ENCODE assay signal across 8 cellular contexts in genomic region chr3:44509393-44509921, GRCh38. TPM values are rescaled to one million over a fixed set of nuclear protein-coding genes. Genes with fewer than 3 reads are reported as not detected.
DNase-seq lines count a peak whose midpoint lies in the region; ATAC-seq, FAIRE-seq and TF ChIP-seq lines count a peak whose summit lies in the region.

No MANE protein-coding gene starts in this region.

- H3K9me3 ChIP-seq in A549 (peaks cover 26% of the 10 kb centered on the region; the same call in 2 of the 3 replicates), trophoblast cell (ENCODE audit: insufficient read depth, low read depth, low read length) (no peaks in the 10 kb centered on the region)

- H3K4me3 Mint-ChIP-seq in T-helper 1 cell treated with Interleukin-12 subunit alpha and Interleukin-12 subunit beta and Interleukin-4 antibody, amounts not matched to agents 30 μg/mL and 1 μg/mL, for 36 hours, result peak overlapping the region; percentile 96

- no peak overlapping the region for H4K12ac ChIP-seq in trophoblast cell (ENCODE audit: low read depth, low read length)

- CTCF ChIA-PET in A549 (lab: Yijun Ruan, JAX), result no interaction called here

- peaks cover 5% of the 10 kb centered on the region for H3K79me2 ChIP-seq in trophoblast cell (ENCODE audit: control insufficient read depth, insufficient read depth, low read length, poor library complexity)

- peak overlapping the region; percentile 99 for H3K4ac ChIP-seq in trophoblast cell (ENCODE audit: low read depth, low read length)

- H3K79me1 ChIP-seq in trophoblast cell (ENCODE audit: low read length), result peaks cover 5% of the 10 kb centered on the region

- 53% methylated on average over 2 of the region's 2 CpGs for WGBS in A549 (ENCODE audit: missing lambda C conversion rate)
- no CpG with 5 or more reads among the region's 2 CpGs for WGBS in trophoblast cell (ENCODE audit: extremely low coverage, insufficient coverage, insufficient read length)

- peak overlapping the region; percentile 70 for H3K4me2 ChIP-seq in A549
- peak overlapping the region; percentile 80 for H3K4me2 ChIP-seq in trophoblast cell (ENCODE audit: low read length)

- no peak overlapping the region for H3K23ac ChIP-seq in trophoblast cell (ENCODE audit: low read length)

- POLR2A ChIA-PET in A549 (lab: Yijun Ruan, JAX), result no interaction called here

- peak overlapping the region; percentile 82 for H2AK5ac ChIP-seq in trophoblast cell (ENCODE audit: low read length)

- H3K4me1 ChIP-seq in A549, result 0 out of 3 replicates have a peak, but pooled peaks cover 3% of the 10 kb centered on the region
- peaks cover 6 to 9% of the 10 kb centered on the region in 2 experiments for H3K4me1 ChIP-seq in trophoblast cell (ENCODE audit: control insufficient read depth in 1 of 2, insufficient read depth in 2 of 2, low read length in 2 of 2)

- H3K36me3 Mint-ChIP-seq in T-helper 1 cell treated with Interleukin-12 subunit alpha and Interleukin-12 subunit beta and Interleukin-4 antibody, amounts not matched to agents 30 μg/mL and 1 μg/mL, for 36 hours (ENCODE audit: low read depth), result peaks cover 25% of the 10 kb centered on the region

- H3K9ac ChIP-seq in trophoblast cell (ENCODE audit: low read length), result no peak overlapping the region

- TF ChIP-seq CTCF in A549 (IDR thresholded peaks at IDR 0.05) (no peak), fibroblast of villous mesenchyme (IDR thresholded peaks at IDR 0.05; ENCODE audit: insufficient read depth, low read depth, low read length) (no peak)

- TF ChIP-seq RAD21 in A549 (conservative IDR thresholded peaks at IDR 0.05 in 1 of 2, IDR thresholded peaks at IDR 0.05 in 1 of 2), result no peak

- H3K27me3 ChIP-seq in trophoblast cell (ENCODE audit: insufficient read depth, low read length), result no peaks in the 10 kb centered on the region

- peak overlapping the region; percentile 95 for H3K4me3 ChIP-seq in A549
- H3K4me3 ChIP-seq in fibroblast of villous mesenchyme (ENCODE audit: low read depth, low read length), result peak overlapping the region; percentile 91
- H3K4me3 ChIP-seq in trophoblast cell (ENCODE audit: low read depth, low read length), result no peak overlapping the region

- peak overlapping the region; percentile 37 for H4K8ac ChIP-seq in trophoblast cell (ENCODE audit: low read depth, low read length)

- peak; percentile 21 to 49; a peak in 4 of 6 replicates for ATAC-seq in A549
- peak; percentile 10 for ATAC-seq in GM21447 (IDR thresholded peaks at IDR 0.05; ENCODE audit: unreplicated experiment)

- peak overlapping the region in 1 of 2 experiments; percentile 98; a peak in 2 of 6 replicates for H3K27ac ChIP-seq in A549
- H3K27ac ChIP-seq in trophoblast cell (ENCODE audit: low read depth, low read length), result no peak overlapping the region

- H2BK120ac ChIP-seq in trophoblast cell (ENCODE audit: insufficient read depth, low read length, poor library complexity), result peak overlapping the region; percentile 62

- no peak overlapping the region for H2BK12ac ChIP-seq in trophoblast cell (ENCODE audit: low read length)

- no peaks in the 10 kb centered on the region for H3K36me3 ChIP-seq in trophoblast cell (ENCODE audit: control insufficient read depth in 1 of 2, insufficient read depth in 2 of 2, low read length in 2 of 2)

- H3K4me1 Mint-ChIP-seq in T-helper 1 cell treated with Interleukin-12 subunit alpha and Interleukin-12 subunit beta and Interleukin-4 antibody, amounts not matched to agents 30 μg/mL and 1 μg/mL, for 36 hours (ENCODE audit: low read depth), result peaks cover 28% of the 10 kb centered on the region

- peak in 1 of 2 experiments; percentile 3 for DNase-seq in A549 (ENCODE audit: low read depth in 1 of 2, low spot score in 1 of 2)
- DNase-seq in fibroblast of villous mesenchyme (ENCODE audit: low read depth), result no peak
- no peak for DNase-seq in trophoblast cell
- DNase-seq in NCI-H524 (lab: John Stamatoyannopoulos, UW), result no peak
- no peak for DNase-seq in stimulated activated CD8-positive, alpha-beta memory T cell treated with anti-CD3 and anti-CD28 coated beads, Interleukin-4, amount 100 ng/mL, for 48 hours
- no peak for DNase-seq in amygdala (lab: John Stamatoyannopoulos, UW)

- peak overlapping the region; percentile 52 for H3K18ac ChIP-seq in trophoblast cell (ENCODE audit: low read length)

- TF ChIP-seq POLR2A in A549 (IDR thresholded peaks at IDR 0.05; ENCODE audit: low read length), result no peak

- H3K14ac ChIP-seq in trophoblast cell (ENCODE audit: low read length), result no peak overlapping the region

- H3K27me3 Mint-ChIP-seq in T-helper 1 cell treated with Interleukin-12 subunit alpha and Interleukin-12 subunit beta and Interleukin-4 antibody, amounts not matched to agents 30 μg/mL and 1 μg/mL, for 36 hours (ENCODE audit: low read depth), result no peaks in the 10 kb centered on the region

- no peak for TF ChIP-seq EP300 in A549 (IDR thresholded peaks at IDR 0.05)

- H2AFZ ChIP-seq in trophoblast cell (ENCODE audit: insufficient read depth, low read length, poor library complexity), result no peak overlapping the region

- FAIRE-seq in A549 (lab: Jason Lieb, UNC), result no peak

- no peak overlapping the region for H4K91ac ChIP-seq in trophoblast cell (ENCODE audit: low read depth, low read length)

- no peak overlapping the region for H2BK5ac ChIP-seq in trophoblast cell (ENCODE audit: low read depth, low read length, poor library complexity)

- H3K27ac Mint-ChIP-seq in T-helper 1 cell treated with Interleukin-12 subunit alpha and Interleukin-12 subunit beta and Interleukin-4 antibody, amounts not matched to agents 30 μg/mL and 1 μg/mL, for 36 hours, result peak overlapping the region; percentile 79

- peaks cover 18% of the 10 kb centered on the region for H3K9me3 Mint-ChIP-seq in T-helper 1 cell treated with Interleukin-12 subunit alpha and Interleukin-12 subunit beta and Interleukin-4 antibody, amounts not matched to agents 30 μg/mL and 1 μg/mL, for 36 hours

TF ChIP-seq in A549, 52 proteins besides CTCF, POLR2A, EP300 and RAD21 (continues in another document):
- no peak for TF ChIP-seq JUN (IDR thresholded peaks at IDR 0.05)
- TF ChIP-seq ZNF302 (CRISPR knock-in tag; IDR thresholded peaks at IDR 0.05), result no peak
- TF ChIP-seq NPAS2 (CRISPR knock-in tag; IDR thresholded peaks at IDR 0.05; ENCODE audit: borderline replicate concordance), result no peak
- TF ChIP-seq FOSB (CRISPR knock-in tag; IDR thresholded peaks at IDR 0.05), result no peak
- TF ChIP-seq ESRRA (IDR thresholded peaks at IDR 0.05; ENCODE audit: borderline replicate concordance, low read length), result no peak
- TF ChIP-seq NFE2L2 (conservative IDR thresholded peaks at IDR 0.05; ENCODE audit: low read length), result no peak
- no peak for TF ChIP-seq E2F6 (IDR thresholded peaks at IDR 0.05; ENCODE audit: borderline replicate concordance, low read depth)
- no peak for TF ChIP-seq CHD4 (IDR thresholded peaks at IDR 0.05; ENCODE audit: borderline replicate concordance)
- TF ChIP-seq, protein P1, sequence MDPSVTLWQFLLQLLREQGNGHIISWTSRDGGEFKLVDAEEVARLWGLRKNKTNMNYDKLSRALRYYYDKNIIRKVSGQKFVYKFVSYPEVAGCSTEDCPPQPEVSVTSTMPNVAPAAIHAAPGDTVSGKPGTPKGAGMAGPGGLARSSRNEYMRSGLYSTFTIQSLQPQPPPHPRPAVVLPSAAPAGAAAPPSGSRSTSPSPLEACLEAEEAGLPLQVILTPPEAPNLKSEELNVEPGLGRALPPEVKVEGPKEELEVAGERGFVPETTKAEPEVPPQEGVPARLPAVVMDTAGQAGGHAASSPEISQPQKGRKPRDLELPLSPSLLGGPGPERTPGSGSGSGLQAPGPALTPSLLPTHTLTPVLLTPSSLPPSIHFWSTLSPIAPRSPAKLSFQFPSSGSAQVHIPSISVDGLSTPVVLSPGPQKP (IDR thresholded peaks at IDR 0.05; ENCODE audit: low read depth, low read length), result no peak
- TF ChIP-seq MAZ (IDR thresholded peaks at IDR 0.05; ENCODE audit: borderline replicate concordance, low read depth, low read length), result no peak

RNA-seq across cellular contexts. Expression of gene ZNF445, which starts 32.0 kb away (rescaled TPM):
- 3.4 and 4.8 TPM in 2 replicates for polyA plus RNA-seq in A549 (2011; rRNA removed)
- polyA plus RNA-seq in A549 (2012; cell fraction: cytosol; rRNA removed), result 0.93 and 1.3 TPM in 2 replicates
- 2.7 and 3.7 TPM in 2 replicates for polyA plus RNA-seq in A549 (2012; cell fraction: nucleus; rRNA removed)
- polyA plus RNA-seq in A549 (2017; fragmentation: RNase III; extraction: RNeasy Plus Mini Kit Qiagen cat#74134 plus additional on column Dnase treatment), result 4.0 to 4.2 TPM (median 4.0 TPM) in 3 replicates
- 6.9 and 10.5 TPM in 2 replicates for polyA minus RNA-seq in A549 (2011; rRNA and poly(A)+ RNA removed)
- total RNA-seq in fibroblast of villous mesenchyme, result 9.0 and 9.5 TPM in 2 replicates
- 7.0 and 7.3 TPM in 2 replicates for polyA plus RNA-seq in trophoblast cell (2013)

RNA-seq across cellular contexts. Expression of gene ZKSCAN7, which starts 45.5 kb away (rescaled TPM):
- polyA plus RNA-seq in A549 (2011; rRNA removed) (not detected in 2 replicates), A549 (2017; fragmentation: RNase III; extraction: RNeasy Plus Mini Kit Qiagen cat#74134 plus additional on column Dnase treatment) (not detected in 3 replicates)
- not detected in 2 replicates for polyA plus RNA-seq in A549 (2012; cell fraction: cytosol; rRNA removed)
- not detected in 2 replicates for polyA plus RNA-seq in A549 (2012; cell fraction: nucleus; rRNA removed)
- polyA minus RNA-seq in A549 (2011; rRNA and poly(A)+ RNA removed), result not detected in 2 replicates
- 5.8 and 6.0 TPM in 2 replicates for total RNA-seq in fibroblast of villous mesenchyme
- polyA plus RNA-seq in trophoblast cell (2013), result 3.2 and 3.4 TPM in 2 replicates
